18 cellular contexts compared by ENCODE assay signal in genomic region chr2:37013315-37013641, GRCh38. TPM values are rescaled to one million over a fixed set of nuclear protein-coding genes. Genes with fewer than 3 reads are reported as not detected.
A peak's percentile ranks its signal among the peaks of the same experiment; 100 is the strongest.
DNase-seq lines count a peak whose midpoint lies in the region; ATAC-seq and TF ChIP-seq lines count a peak whose summit lies in the region.
"Had no signal": no experiment of that assay in that cellular context is flagged by ENCODE, and none has a peak within 500 bp of the region (broad histone marks: within the 10 kb centered on the region; RNA-seq: fewer than 3 reads in every experiment).

No MANE protein-coding gene starts in this region.

- H3K36me3 ChIP-seq in heart left ventricle = peaks cover 0 to 96% (median 89%) of the 10 kb centered on the region in 9 donors
- H3K36me3 ChIP-seq in naive thymus-derived CD4-positive, alpha-beta T cell (ENCODE audit: control insufficient read depth in 2 of 3, insufficient read depth in 3 of 3, low read length in 3 of 3) = peaks cover 7 to 58% (median 19%) of the 10 kb centered on the region in 3 experiments

- H3K27ac ChIP-seq in heart left ventricle = peak overlapping the region in 10 of 12 donors; percentile 0 to 88 (median 27)
- peak overlapping the region; percentile 40 for H3K27ac ChIP-seq in naive thymus-derived CD4-positive, alpha-beta T cell (ENCODE audit: low read depth, low read length)
- H3K27ac ChIP-seq: KMS-11, pancreas, SK-N-MC had no signal

- peaks cover 4 to 31% (median 20%) of the 10 kb centered on the region in 7 donors for H3K4me1 Mint-ChIP-seq in naive thymus-derived CD4-positive, alpha-beta T cell
- peaks cover 4 to 16% (median 7%) of the 10 kb centered on the region in 4 donors for H3K4me1 Mint-ChIP-seq in naive thymus-derived CD8-positive, alpha-beta T cell

- peak overlapping the region in 5 of 10 donors; percentile 32 to 69 (median 56) for H3K4me3 Mint-ChIP-seq in naive thymus-derived CD4-positive, alpha-beta T cell
- H3K4me3 Mint-ChIP-seq in naive thymus-derived CD8-positive, alpha-beta T cell = no peak overlapping the region

- no peaks in the 10 kb centered on the region for H3K9me3 Mint-ChIP-seq in naive thymus-derived CD4-positive, alpha-beta T cell
- H3K9me3 Mint-ChIP-seq in naive thymus-derived CD8-positive, alpha-beta T cell = no peaks in the 10 kb centered on the region

- TF ChIP-seq POLR2A in heart left ventricle (IDR thresholded peaks at IDR 0.05) = no peak

- DNase-seq in heart left ventricle = no peak
- no peak for DNase-seq in left cardiac atrium
- DNase-seq in naive thymus-derived CD4-positive, alpha-beta T cell = no peak
- no peak for DNase-seq in left lobe of liver (ENCODE audit: low spot score)
- DNase-seq in naive thymus-derived CD8-positive, alpha-beta T cell = no peak
- no peak for DNase-seq in NCI-H774 (lab: John Stamatoyannopoulos, UW)
- DNase-seq: 8988T; activated T-cell treated with anti-CD3 and anti-CD28 coated beads, Interleukin-2, amount 50 U/mL, for 1 hour; Caco-2; cortex of kidney; NCI-H1930; NK-92 treated with Interleukin-12 subunit alpha and Interleukin-12 subunit beta, amount 100 ng/mL, for 24 hours; pancreas; stimulated activated CD4-positive, alpha-beta T cell treated with anti-CD3 and anti-CD28 coated beads, Interleukin-15, amount 100 ng/mL, for 24 hours had no signal

- CTCF ChIA-PET in naive thymus-derived CD4-positive, alpha-beta T cell (lab: Charles Lee) = no interaction called here

- POLR2A ChIA-PET in naive thymus-derived CD4-positive, alpha-beta T cell (lab: Charles Lee) = no interaction called here
- POLR2A ChIA-PET in naive thymus-derived CD8-positive, alpha-beta T cell (lab: Charles Lee) = no interaction called here

- H3K27me3 Mint-ChIP-seq in naive thymus-derived CD4-positive, alpha-beta T cell = no peaks in the 10 kb centered on the region
- H3K27me3 Mint-ChIP-seq in naive thymus-derived CD8-positive, alpha-beta T cell = no peaks in the 10 kb centered on the region

- H3K4me3 ChIP-seq in heart left ventricle = no peak overlapping the region
- no peak overlapping the region for H3K4me3 ChIP-seq in naive thymus-derived CD4-positive, alpha-beta T cell (ENCODE audit: low read length)
- H3K4me3 ChIP-seq: pancreas, SK-N-MC had no signal

- intact Hi-C loops in heart left ventricle (cut with DNase I) (no loop called here), left cardiac atrium (cut with DNase I) (no loop called here)
- intact Hi-C loops in naive thymus-derived CD4-positive, alpha-beta T cell (cut with micrococcal nuclease) = no loop called here

- H3K27me3 ChIP-seq in heart left ventricle = no peaks in the 10 kb centered on the region
- H3K27me3 ChIP-seq in naive thymus-derived CD4-positive, alpha-beta T cell (ENCODE audit: control insufficient read depth in 2 of 2, insufficient read depth in 2 of 2, low read length in 2 of 2) = no peaks in the 10 kb centered on the region
- H3K27me3 ChIP-seq: pancreas had no signal

- peaks cover 0 to 17% (median 4%) of the 10 kb centered on the region in 12 donors for H3K4me1 ChIP-seq in heart left ventricle
- no peaks in the 10 kb centered on the region for H3K4me1 ChIP-seq in naive thymus-derived CD4-positive, alpha-beta T cell (ENCODE audit: control insufficient read depth in 2 of 2, insufficient read depth in 2 of 2, low read length in 2 of 2)
- H3K4me1 ChIP-seq: Caco-2, pancreas had no signal

- ATAC-seq in heart left ventricle (no peak), left cardiac atrium (no peak), GM21737 (IDR thresholded peaks at IDR 0.05; ENCODE audit: unreplicated experiment) (peak; percentile 6), HG03280 (IDR thresholded peaks at IDR 0.05; ENCODE audit: unreplicated experiment) (peak; percentile 21), left lobe of liver (no peak)
- no peak for ATAC-seq in naive thymus-derived CD4-positive, alpha-beta T cell
- no peak for ATAC-seq in naive thymus-derived CD8-positive, alpha-beta T cell
- ATAC-seq: pancreas had no signal

- H3K9me3 ChIP-seq in heart left ventricle = no peaks in the 10 kb centered on the region
- no peaks in the 10 kb centered on the region for H3K9me3 ChIP-seq in naive thymus-derived CD4-positive, alpha-beta T cell (ENCODE audit: control insufficient read depth in 2 of 3, low read length in 3 of 3)
- H3K9me3 ChIP-seq: Caco-2, pancreas had no signal

- no peak for TF ChIP-seq CTCF in heart left ventricle (IDR thresholded peaks at IDR 0.05)

- peak overlapping the region in 5 of 9 donors; percentile 30 to 85 (median 80) for H3K27ac Mint-ChIP-seq in naive thymus-derived CD4-positive, alpha-beta T cell
- H3K27ac Mint-ChIP-seq in naive thymus-derived CD8-positive, alpha-beta T cell = peak overlapping the region in 2 of 10 donors; percentile 21 to 81

- WGBS in heart left ventricle, 4 donors = 93 to 97% (median 95%) methylated on average over 4 of the region's 4 CpGs

- peaks cover 19 to 42% (median 30%) of the 10 kb centered on the region in 5 donors for H3K36me3 Mint-ChIP-seq in naive thymus-derived CD4-positive, alpha-beta T cell
- H3K36me3 Mint-ChIP-seq in naive thymus-derived CD8-positive, alpha-beta T cell = peaks cover 12 to 79% (median 28%) of the 10 kb centered on the region in 3 donors

RNA-seq across cellular contexts. Expression of gene STRN, which starts 46.9 kb away (rescaled TPM):
- total RNA-seq in heart left ventricle (100 to 1,000 TPM in 1 of 9 donors, 10 to 100 TPM in 8; 39.6 to 101 (median 62.8) TPM), left cardiac atrium (10 to 100 TPM; 33.8 to 35.3 TPM), left lobe of liver (7.0 TPM)
- polyA plus RNA-seq in heart left ventricle = 10 to 100 TPM in 1 of 2 donors, 1 to 10 TPM in 1; 9.2 to 39.7 TPM
- 10 to 100 TPM; 23.0 to 35.0 (median 30.9) TPM for total RNA-seq in naive thymus-derived CD4-positive, alpha-beta T cell
- 10 to 100 TPM; 12.4 to 12.9 TPM for polyA plus RNA-seq in naive thymus-derived CD4-positive, alpha-beta T cell
- 10 to 100 TPM; 33.4 to 34.9 TPM for total RNA-seq in naive thymus-derived CD8-positive, alpha-beta T cell
- 10 to 100 TPM in 1 of 3 donors, 1 to 10 TPM in 2; 6.8 to 10.8 (median 7.8) TPM for polyA plus RNA-seq in naive thymus-derived CD8-positive, alpha-beta T cell

Comparison
In these comparisons a context has a peak if more than half of its experiments do, and no peak if none do; other contexts are left out.
1. ATAC-seq: peak in GM21737 (single experiment) and HG03280 (single experiment); none in heart left ventricle (0 of 4), left cardiac atrium (0 of 2), naive thymus-derived CD4-positive, alpha-beta T cell (single experiment), left lobe of liver (single experiment) and naive thymus-derived CD8-positive, alpha-beta T cell (0 of 2).